ENCODE assay signal across 9 cellular contexts in genomic region chr1:32250893-32251716, GRCh38. TPM values are rescaled to one million over a fixed set of nuclear protein-coding genes. Genes with fewer than 3 reads are reported as not detected.
DNase-seq lines count a peak whose midpoint lies in the region; ATAC-seq and TF ChIP-seq lines count a peak whose summit lies in the region.
"Had no signal": no experiment of that assay in that cellular context is flagged by ENCODE, and none has a peak within 500 bp of the region (broad histone marks: within the 10 kb centered on the region; RNA-seq: fewer than 3 reads in every experiment).

TSS of gene LCK (plus strand) at chr1:32251265. CDS start at chr1:32274330, 23,065 bp downstream.

- H3K4me1 ChIP-seq in sigmoid colon (peaks cover 0 to 25% (median 18%) of the 10 kb centered on the region in 4 donors), ovary (ENCODE audit: insufficient read depth) (peaks cover 12% of the 10 kb centered on the region)

- POLR2A ChIA-PET in T-cell (lab: Charles Lee), result interaction anchor here in 1 of 2 donors (0.6 to 1.2 kb wide), 3 partner anchors 10 to 68 kb away, joined by 4 read pairs; no protein-coding TSS in a partner anchor

- H3K36me3 Mint-ChIP-seq in T-cell, result peaks cover 21% of the 10 kb centered on the region

- H3K27ac ChIP-seq in sigmoid colon (peak within 1 kb of the TSS; percentile 5 to 74 (median 36)), ovary (no peak within 1 kb of the TSS)

- no peaks in the 10 kb centered on the region for H3K9me3 Mint-ChIP-seq in T-cell

- CTCF ChIA-PET in T-cell (lab: Charles Lee), result no interaction called here

- ATAC-seq in T-cell (replicated peaks in 1 of 4) (peak; percentile 17 to 51 (median 40)), GM21381 (IDR thresholded peaks at IDR 0.05; ENCODE audit: unreplicated experiment) (no peak)

- TF ChIP-seq POLR2A in sigmoid colon (IDR thresholded peaks at IDR 0.05) (no peak), ovary (IDR thresholded peaks at IDR 0.05) (no peak)

- H3K4me3 ChIP-seq in GM08714 (ENCODE audit: low read length), result peak within 1 kb of the TSS; percentile 6; the same call in 1 of the 2 replicates
- H3K4me3 ChIP-seq in sigmoid colon, result no peak within 1 kb of the TSS
- no peak within 1 kb of the TSS for H3K4me3 ChIP-seq in ovary

- H3K4me3 Mint-ChIP-seq in T-cell, result peak within 1 kb of the TSS; percentile 91 to 100 (median 100)

- in situ Hi-C loops in G401 (cut with HindIII; ENCODE audit: low sequenced_read_pairs), result no loop called here

- H3K36me3 ChIP-seq in sigmoid colon (no peaks in the 10 kb centered on the region), ovary (no peaks in the 10 kb centered on the region)

- TF ChIP-seq CTCF in sigmoid colon (IDR thresholded peaks at IDR 0.05) (no peak), ovary (IDR thresholded peaks at IDR 0.05) (no peak)

- intact Hi-C loops in sigmoid colon (cut with DNase I) (no loop called here), ovary (cut with DNase I) (no loop called here)

- 54 to 84% methylated on average over 25 of the region's 25 CpGs for WGBS in sigmoid colon, 2 donors
- 66 to 77% (median 76%) methylated on average over 25 of the region's 25 CpGs for WGBS in ovary, 3 donors

- H3K27ac Mint-ChIP-seq in T-cell, result peak within 1 kb of the TSS; percentile 100

- H3K27me3 ChIP-seq in sigmoid colon, result no peaks in the 10 kb centered on the region
- no peaks in the 10 kb centered on the region for H3K27me3 ChIP-seq in ovary

- TF ChIP-seq EP300 in sigmoid colon (IDR thresholded peaks at IDR 0.05), result no peak
- no peak for TF ChIP-seq EP300 in ovary (IDR thresholded peaks at IDR 0.05)

- H3K9me3 ChIP-seq in sigmoid colon (no peaks in the 10 kb centered on the region), ovary (no peaks in the 10 kb centered on the region)

- no peaks in the 10 kb centered on the region for H3K27me3 Mint-ChIP-seq in T-cell

- H3K4me1 Mint-ChIP-seq in T-cell, result peaks cover 55 to 84% (median 75%) of the 10 kb centered on the region in 3 donors

- DNase-seq in T-cell (peak in 32 of 34 experiments; percentile 34 to 76 (median 58)), sigmoid colon (no peak), ovary (no peak), G401 (ENCODE audit: low spot score) (no peak), NCI-H226 (no peak)
- peak; percentile 54 for DNase-seq in activated naive CD8-positive, alpha-beta T cell treated with anti-CD3 and anti-CD28 coated beads, Interleukin-2, amount 50 U/mL, for 16 hours (ENCODE audit: low read depth, low spot score)

RNA-seq across cellular contexts. Expression of gene LCK, which starts in this region (rescaled TPM):
- total RNA-seq in T-cell (100 to 1,000 TPM; 341 to 489 (median 428) TPM), sigmoid colon (under 1 TPM in 3 of 4 donors, not detected in 1; 0.36 to 0.81 (median 0.49) TPM), ovary (1 to 10 TPM in 3 of 7 donors, under 1 TPM in 4; 0.35 to 1.4 (median 0.92) TPM)
- polyA plus RNA-seq in sigmoid colon (10 to 100 TPM in 1 of 3 donors, 1 to 10 TPM in 1, under 1 TPM in 1; 0.92 to 37.3 (median 1.8) TPM), ovary (1 to 10 TPM in 1 of 2 donors, under 1 TPM in 1; 0.69 to 2.8 TPM)
- not detected in 2 replicates for total RNA-seq in G401 (2014; rRNA removed; shearing (Covaris generic))
- polyA plus RNA-seq: neural cell had no signal

Comparison
In these comparisons a context has a peak if more than half of its experiments do, and no peak if none do; other contexts are left out.
1. RNA of gene LCK (total RNA-seq): 341 to 489 TPM in T-cell; 0.35 to 1.4 TPM in ovary, 0.36 to 0.81 TPM in sigmoid colon and not detected in G401; every median in the first group is over 100 times any median in the second.
2. DNase-seq: peak in T-cell (32 of 34) and activated naive CD8-positive, alpha-beta T cell treated with anti-CD3 and anti-CD28 coated beads, Interleukin-2, amount 50 U/mL, for 16 hours (single experiment); none in sigmoid colon (single experiment), ovary (0 of 5), G401 (single experiment) and NCI-H226 (single experiment).
3. H3K27ac ChIP-seq: peak in sigmoid colon (4 of 4); none in ovary (0 of 2).